ENCODE assay signal across 9 cellular contexts in the genomic region with DNA sequence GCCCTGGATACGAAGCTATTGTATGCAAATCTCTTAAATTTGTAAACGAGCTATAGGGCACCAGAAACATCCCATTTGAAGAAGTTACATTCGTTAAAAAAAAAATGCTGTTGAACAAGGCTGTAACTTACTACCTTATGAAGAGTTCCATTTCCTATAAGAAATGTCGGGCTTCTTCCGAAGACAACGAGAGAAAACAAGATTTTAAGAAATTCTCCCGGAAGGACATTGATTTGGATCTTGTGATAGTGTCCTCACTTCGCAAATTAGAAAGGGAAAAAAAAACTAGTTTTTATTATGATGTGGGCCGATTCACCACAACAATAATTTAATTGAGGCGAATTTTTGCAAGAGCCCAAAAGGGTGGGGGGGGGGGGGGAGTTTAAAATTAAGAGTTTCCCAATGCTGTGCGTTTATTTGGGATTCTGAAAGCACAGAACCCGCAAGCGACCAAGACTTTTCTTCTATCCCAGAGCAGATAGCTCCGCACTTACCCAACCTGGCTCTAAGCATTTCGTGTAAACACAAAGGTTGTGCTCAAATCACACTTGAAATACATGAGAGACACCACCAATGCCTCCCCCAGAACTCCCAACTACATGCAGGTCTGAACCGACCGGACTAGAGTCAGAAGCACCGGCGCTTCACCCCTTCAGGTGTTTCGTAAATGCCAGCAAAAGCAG. TPM values are rescaled to one million over a fixed set of nuclear protein-coding genes. Genes with fewer than 3 reads are reported as not detected.
DNase-seq lines count a peak whose midpoint lies in the region; ATAC-seq and TF ChIP-seq lines count a peak whose summit lies in the region.
"Had no signal": no experiment of that assay in that cellular context is flagged by ENCODE, and none has a peak within 500 bp of the region (broad histone marks: within the 10 kb centered on the region; RNA-seq: fewer than 3 reads in every experiment).

No MANE protein-coding gene starts in this region.

- H3K14ac ChIP-seq in H9 (ENCODE audit: insufficient read depth, low read length): no peak overlapping the region

- peaks cover 62% of the 10 kb centered on the region for H3K23me2 ChIP-seq in H9 (ENCODE audit: insufficient read length, low read depth, low read length, poor library complexity, severe bottlenecking)

- H2AK5ac ChIP-seq in H9 (ENCODE audit: insufficient read length, low read length): no peak overlapping the region

- H3K4me3 Mint-ChIP-seq in H9: peak overlapping the region; percentile 81 to 98
- H3K4me3 Mint-ChIP-seq: activated B cell treated with CpG ODN at 0.5 μM for 24 hours had no signal

- H3K36me3 ChIP-seq in hepatocyte (replicated peaks; ENCODE audit: insufficient read depth, low read depth): no peaks in the 10 kb centered on the region

- peaks cover 6 to 13% (median 10%) of the 10 kb centered on the region in 3 experiments for H3K36me3 Mint-ChIP-seq in H9 (ENCODE audit: insufficient read depth in 1 of 3, low read depth in 3 of 3)

- H3K79me2 ChIP-seq in H9 (ENCODE audit: insufficient read depth, low read length): no peaks in the 10 kb centered on the region
- peaks cover 30% of the 10 kb centered on the region for H3K79me2 ChIP-seq in hepatocyte

- H3K9ac ChIP-seq in H9 (ENCODE audit: extremely low read depth, insufficient read length, low read length): no peak overlapping the region

- H3K4me2 ChIP-seq in H9 (ENCODE audit: insufficient read depth, insufficient read length, low read length) (peak overlapping the region; percentile 87), hepatocyte (peak overlapping the region; percentile 88)

- TF ChIP-seq CTCF in H9 (conservative IDR thresholded peaks at IDR 0.05): no peak
- TF ChIP-seq CTCF in hepatocyte (IDR thresholded peaks at IDR 0.05; ENCODE audit: poor library complexity): no peak
- TF ChIP-seq CTCF in retinal pigment epithelial cell (conservative IDR thresholded peaks at IDR 0.05; ENCODE audit: low read depth, low read length): no peak

- H3K27ac ChIP-seq in H9 (ENCODE audit: insufficient read length, low read depth, low read length) (no peak overlapping the region), hepatocyte (peak overlapping the region; percentile 53)

- H3K4me1 Mint-ChIP-seq in H9: peaks cover 48 to 57% of the 10 kb centered on the region in 2 experiments

- H3K18ac ChIP-seq in H9 (ENCODE audit: insufficient read length, low read depth, low read length): no peak overlapping the region

- H3K4ac ChIP-seq in H9 (ENCODE audit: low read depth, low read length): no peak overlapping the region

- peaks cover 95% of the 10 kb centered on the region for H3K27me3 Mint-ChIP-seq in H9 (ENCODE audit: low read depth)

- DNase-seq in H9 (no peak), SK-N-DZ (ENCODE audit: low spot score) (peak; percentile 19), hepatocyte (ENCODE audit: low spot score) (no peak), retinal pigment epithelial cell (ENCODE audit: low read depth) (no peak), SIG-M5 treated with dmso at 0.1 percent for 504 hours (lab: John Stamatoyannopoulos, UW; ENCODE audit: unreplicated experiment) (no peak), hepatic stellate cell (ENCODE audit: low spot score) (no peak)
- DNase-seq: activated B cell treated with CpG ODN at 0.5 μM for 24 hours had no signal

- WGBS in H9 (ENCODE audit: extremely low coverage, insufficient read length, low lambda C conversion rate): no CpG with 5 or more reads among the region's 20 CpGs
- WGBS in hepatocyte (ENCODE audit: low lambda C conversion rate, missing lambda C conversion rate): 27% methylated on average over 20 of the region's 20 CpGs

- H3T11ph ChIP-seq in H9 (ENCODE audit: low read length): no peak overlapping the region

- ATAC-seq in GM19452 (IDR thresholded peaks at IDR 0.05; ENCODE audit: unreplicated experiment) (no peak), HG03520 (IDR thresholded peaks at IDR 0.05; ENCODE audit: unreplicated experiment) (no peak)

- H3K9me2 ChIP-seq in hepatocyte (replicated peaks; ENCODE audit: insufficient read depth): no peaks in the 10 kb centered on the region

- H3K79me1 ChIP-seq in H9 (ENCODE audit: insufficient read depth, low read depth, low read length, poor library complexity, severe bottlenecking): no peaks in the 10 kb centered on the region

- H3K4me3 ChIP-seq in hepatocyte: peak overlapping the region; percentile 14
- H3K4me3 ChIP-seq in retinal pigment epithelial cell (ENCODE audit: low read length): peak overlapping the region; percentile 99

- H3K23ac ChIP-seq in H9 (ENCODE audit: insufficient read length, low read depth, low read length): no peak overlapping the region

- H3K4me1 ChIP-seq in H9 (ENCODE audit: insufficient read depth, low read length) (no peaks in the 10 kb centered on the region; the same call in 1 of the 2 replicates), hepatocyte (ENCODE audit: insufficient read depth) (peaks cover 31% of the 10 kb centered on the region)

- no peak overlapping the region for H2BK5ac ChIP-seq in H9 (ENCODE audit: insufficient read length, low read length)

- no peak overlapping the region for H2BK15ac ChIP-seq in H9 (ENCODE audit: low read depth, low read length)

- H4K8ac ChIP-seq in H9 (replicated peaks; ENCODE audit: insufficient read length, low read depth, low read length): no peak overlapping the region

- H2AFZ ChIP-seq in H9 (ENCODE audit: low read length): no peak overlapping the region
- peak overlapping the region; percentile 23 for H2AFZ ChIP-seq in hepatocyte

- H4K20me1 ChIP-seq in H9 (ENCODE audit: control insufficient read depth, insufficient read depth, insufficient read length) (no peaks in the 10 kb centered on the region), hepatocyte (ENCODE audit: insufficient read depth, poor library complexity, severe bottlenecking) (peaks cover 21% of the 10 kb centered on the region)

- H3K9me3 Mint-ChIP-seq in H9: no peaks in the 10 kb centered on the region; a peak in 2 of 5 replicates
- H3K9me3 Mint-ChIP-seq: activated B cell treated with CpG ODN at 0.5 μM for 24 hours had no signal

- no peak overlapping the region for H4K5ac ChIP-seq in H9 (ENCODE audit: insufficient read length, low read depth, low read length)

- H3K9me3 ChIP-seq in H9 (ENCODE audit: control insufficient read depth, low read depth, low read length): no peaks in the 10 kb centered on the region
- no peaks in the 10 kb centered on the region for H3K9me3 ChIP-seq in hepatocyte (ENCODE audit: low read depth)

- H2BK20ac ChIP-seq in H9 (ENCODE audit: low read depth, low read length, poor library complexity, severe bottlenecking): no peak overlapping the region

- peaks cover 44% of the 10 kb centered on the region for H3K27me3 ChIP-seq in H9 (ENCODE audit: insufficient read depth, low read length)
- peaks cover 51% of the 10 kb centered on the region for H3K27me3 ChIP-seq in hepatocyte

- no peak overlapping the region for H2BK12ac ChIP-seq in H9 (ENCODE audit: insufficient read length, low read depth, low read length)

- no peak overlapping the region for H4K91ac ChIP-seq in H9 (ENCODE audit: insufficient read length, low read depth, low read length)

- no peak overlapping the region for H3K56ac ChIP-seq in H9 (ENCODE audit: insufficient read length, low read depth, low read length)

- H3K27ac Mint-ChIP-seq in H9: no peak overlapping the region
- H3K27ac Mint-ChIP-seq: activated B cell treated with CpG ODN at 0.5 μM for 24 hours had no signal

- no peak overlapping the region for H2BK120ac ChIP-seq in H9 (ENCODE audit: low read depth, low read length, poor library complexity, severe bottlenecking)

RNA-seq across cellular contexts. Expression of a gene that starts 1.4 kb away (rescaled TPM):
- total RNA-seq in H9 (2021) (1.2 and 1.3 TPM in 2 replicates), hepatocyte (31.8 and 36.9 TPM in 2 replicates)
- polyA plus RNA-seq in SK-N-DZ (2014; cell fraction: cytosol; rRNA removed): 0.27 and 1.4 TPM in 2 replicates
- polyA plus RNA-seq in SK-N-DZ (2014; cell fraction: nucleus; rRNA removed): 0.33 and 0.51 TPM in 2 replicates
- 74.6 and 87.3 TPM in 2 replicates for polyA plus RNA-seq in hepatocyte

Comparison
In these comparisons a context has a peak if more than half of its experiments do, and no peak if none do; other contexts are left out.
1. RNA of a gene that starts 1.4 kb away (total RNA-seq): 31.8 to 36.9 TPM in hepatocyte; 1.2 to 1.3 TPM in H9; every median in the first group is over 10 times any median in the second.